In genomic region chr7:45813771-45814170, GRCh38 we compare ENCODE assay signal across 4 cellular contexts. TPM values are rescaled to one million over a fixed set of nuclear protein-coding genes. Genes with fewer than 3 reads are reported as not detected.
"Had no signal": no experiment of that assay in that cellular context is flagged by ENCODE, and none has a peak within 500 bp of the region (broad histone marks: within the 10 kb centered on the region; RNA-seq: fewer than 3 reads in every experiment).

No MANE protein-coding gene starts in this region.

RNA-seq across cellular contexts. Expression of gene CCDC201, which starts 59.1 kb away (rescaled TPM):
- total RNA-seq: LHCN-M2, M059J, MCF 10A, NCI-H460 had no signal
